In the genomic region with DNA sequence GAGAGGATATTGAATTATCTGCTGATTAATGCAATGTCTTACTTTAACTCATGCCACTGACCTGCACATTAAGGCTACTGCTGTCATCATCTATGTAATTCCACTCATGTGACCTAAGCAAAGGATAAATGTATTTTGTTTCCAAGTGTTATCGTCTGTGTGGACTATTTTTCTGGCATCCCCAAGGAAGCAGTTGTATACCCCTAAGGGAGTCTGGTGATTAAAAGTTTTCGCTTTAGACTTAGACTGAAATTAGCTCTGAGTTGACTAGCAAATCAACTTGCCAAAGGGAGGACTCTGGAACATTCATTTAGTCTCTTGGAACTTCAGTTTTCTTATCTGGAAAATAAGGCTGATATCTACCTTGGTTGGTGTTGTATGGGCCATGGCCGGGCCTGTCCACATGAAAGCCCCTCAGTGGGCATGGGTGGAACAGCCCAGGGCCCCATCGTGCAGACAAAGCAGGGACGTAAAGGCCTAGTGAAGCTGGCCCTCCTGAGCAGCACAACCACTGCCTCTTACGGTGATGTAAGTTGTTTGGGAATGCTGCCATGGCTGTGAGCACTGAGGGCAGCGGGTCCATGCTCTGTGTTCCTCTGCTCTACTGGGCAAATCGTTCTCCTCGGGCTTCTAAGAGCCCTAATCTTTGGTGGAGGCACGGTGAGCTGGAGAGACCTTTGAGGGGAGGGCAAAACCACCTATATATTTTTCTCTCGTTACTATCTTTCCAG, we compare ENCODE assay signal across 13 cellular contexts.
"Had no signal": no experiment of that assay in that cellular context is flagged by ENCODE, and none has a peak within 500 bp of the region (broad histone marks: within the 10 kb centered on the region; RNA-seq: fewer than 3 reads in every experiment).

No MANE protein-coding gene starts in this region.

- H3K4me3 ChIP-seq: pancreas, upper lobe of left lung had no signal

- H3K27ac ChIP-seq: pancreas, upper lobe of left lung had no signal

- H3K27me3 ChIP-seq: pancreas, upper lobe of left lung had no signal

- H3K36me3 ChIP-seq: pancreas, upper lobe of left lung had no signal

- H3K4me1 ChIP-seq: pancreas, upper lobe of left lung had no signal

- DNase-seq: activated CD4-positive, alpha-beta T cell treated with anti-CD3 and anti-CD28 coated beads for 4 hours; activated CD8-positive, alpha-beta memory T cell treated with anti-CD3 and anti-CD28 coated beads, Interleukin-2, amount 50 U/mL, for 4 hours; activated CD8-positive, alpha-beta T cell treated with anti-CD3 and anti-CD28 coated beads for 36 hours; activated naive CD4-positive, alpha-beta T cell; central memory CD4-positive, alpha-beta T cell; effector memory CD4-positive, alpha-beta T cell; hypothalamus; left colon; mesendoderm; pancreas; small intestine; upper lobe of left lung had no signal

- H3K9me3 ChIP-seq: pancreas, upper lobe of left lung had no signal

- ATAC-seq: activated CD8-positive, alpha-beta T cell treated with anti-CD3 and anti-CD28 coated beads for 36 hours; left colon; stimulated activated memory B cell treated with anti-CD40 and anti-IgM and Interleukin-4, amounts not matched to agents 10 μg/mL and 1 μg/mL and 100 μg/mL, for 72 hours had no signal
